Comparison of ENCODE assay signal across 6 cellular contexts in the genomic region with DNA sequence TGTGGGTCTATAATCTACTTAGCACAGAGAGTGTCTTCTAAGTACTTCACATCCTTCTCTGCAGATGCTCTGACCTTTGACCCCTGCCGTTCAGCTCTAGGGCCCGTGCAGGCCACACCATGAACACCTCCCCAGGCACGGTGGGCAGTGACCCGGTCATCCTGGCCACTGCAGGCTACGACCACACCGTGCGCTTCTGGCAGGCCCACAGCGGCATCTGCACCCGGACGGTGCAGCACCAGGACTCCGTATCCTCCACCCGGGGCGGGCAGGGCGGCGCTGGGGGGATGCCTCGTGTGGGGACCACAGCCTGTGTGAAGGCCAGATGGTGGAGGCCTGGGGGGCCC. TPM values are rescaled to one million over a fixed set of nuclear protein-coding genes. Genes with fewer than 3 reads are reported as not detected.
DNase-seq lines count a peak whose midpoint lies in the region; ATAC-seq and TF ChIP-seq lines count a peak whose summit lies in the region.

No MANE protein-coding gene starts in this region.

- peaks cover 14% of the 10 kb centered on the region for H3K4me1 Mint-ChIP-seq in neural progenitor cell

- in situ Hi-C loops in brain microvascular endothelial cell (cut with HindIII; ENCODE audit: low pct_ligation_motif_present, low sequenced_read_pairs), result no loop called here

- H3K4me3 ChIP-seq in AG10803 (ENCODE audit: low read length) (peak overlapping the region; percentile 90), brain microvascular endothelial cell (ENCODE audit: low read depth, low read length) (peak overlapping the region; percentile 97), neural progenitor cell (peak overlapping the region; percentile 93)

- H3K9ac ChIP-seq in neural progenitor cell, result peak overlapping the region; percentile 35

- H3K9me3 ChIP-seq in neural progenitor cell (ENCODE audit: low read depth), result no peaks in the 10 kb centered on the region

- H3K79me2 ChIP-seq in neural progenitor cell (ENCODE audit: low read depth), result peaks cover 17% of the 10 kb centered on the region

- no peaks in the 10 kb centered on the region for H3K27me3 ChIP-seq in brain microvascular endothelial cell (replicated peaks)
- H3K27me3 ChIP-seq in neural progenitor cell, result peaks cover 2% of the 10 kb centered on the region

- peaks cover 14% of the 10 kb centered on the region for H4K20me1 ChIP-seq in neural progenitor cell (ENCODE audit: low read depth)

- peak overlapping the region; percentile 94 for H3K4me2 ChIP-seq in neural progenitor cell

- peaks cover 8% of the 10 kb centered on the region for H3K36me3 Mint-ChIP-seq in neural progenitor cell

- H3K27ac Mint-ChIP-seq in neural progenitor cell, result no peak overlapping the region

- H3K36me3 ChIP-seq in brain microvascular endothelial cell (replicated peaks) (peaks cover 22% of the 10 kb centered on the region), neural progenitor cell (no peaks in the 10 kb centered on the region)

- peaks cover 14% of the 10 kb centered on the region for H3K27me3 Mint-ChIP-seq in neural progenitor cell (ENCODE audit: insufficient read depth, low read depth)

- H3K27ac ChIP-seq in brain microvascular endothelial cell (peak overlapping the region; percentile 94), neural progenitor cell (no peak overlapping the region)

- H3K9me3 Mint-ChIP-seq in neural progenitor cell, result no peaks in the 10 kb centered on the region

- peak overlapping the region; percentile 87 for H3K4me3 Mint-ChIP-seq in neural progenitor cell

- TF ChIP-seq CTCF in AG10803 (conservative IDR thresholded peaks at IDR 0.05; ENCODE audit: low read length), result no peak
- no peak for TF ChIP-seq CTCF in brain microvascular endothelial cell (IDR thresholded peaks at IDR 0.05; ENCODE audit: low read depth, low read length, missing control alignments)
- TF ChIP-seq CTCF in neural progenitor cell (IDR thresholded peaks at IDR 0.05), result no peak

- peak overlapping the region; percentile 71 for H2AFZ ChIP-seq in neural progenitor cell (replicated peaks)

- peaks cover 6% of the 10 kb centered on the region for H3K4me1 ChIP-seq in neural progenitor cell

- DNase-seq in AG10803 (ENCODE audit: low read depth), result no peak
- DNase-seq in brain microvascular endothelial cell, result no peak
- DNase-seq in neural progenitor cell (ENCODE audit: low spot score), result peak; percentile 69
- no peak for DNase-seq in stimulated activated CD4-positive, alpha-beta T cell treated with anti-CD3 and anti-CD28 coated beads, Interleukin-4, amount 100 ng/mL, for 24 hours
- DNase-seq in GM19240 (ENCODE audit: insufficient read length, low spot score), result no peak

- H3F3A ChIP-seq in neural progenitor cell (ENCODE audit: low read depth), result peaks cover 15% of the 10 kb centered on the region

- peak; percentile 17 for ATAC-seq in HG02759 (IDR thresholded peaks at IDR 0.05; ENCODE audit: unreplicated experiment)

RNA-seq across cellular contexts. Expression of a gene that starts 0.7 kb away (rescaled TPM):
- 24.9 and 89.0 TPM in 2 replicates for total RNA-seq in neural progenitor cell (ENCODE audit: low replicate concordance)

RNA-seq across cellular contexts. Expression of a gene that starts 4.7 kb away (rescaled TPM):
- 5.2 and 14.5 TPM in 2 replicates for total RNA-seq in neural progenitor cell (ENCODE audit: low replicate concordance)

RNA-seq across cellular contexts. Expression of a gene that starts 8.7 kb away (rescaled TPM):
- 13.3 and 42.9 TPM in 2 replicates for total RNA-seq in neural progenitor cell (ENCODE audit: low replicate concordance)

RNA-seq across cellular contexts. Expression of a gene that starts 9.5 kb away (rescaled TPM):
- total RNA-seq in neural progenitor cell (ENCODE audit: low replicate concordance), result 1.6 and 9.0 TPM in 2 replicates

RNA-seq across cellular contexts. Expression of a gene that starts 17.5 kb away (rescaled TPM):
- total RNA-seq in neural progenitor cell (ENCODE audit: low replicate concordance), result 7.4 and 37.7 TPM in 2 replicates
